37 cellular contexts compared by ENCODE assay signal in the genomic region with DNA sequence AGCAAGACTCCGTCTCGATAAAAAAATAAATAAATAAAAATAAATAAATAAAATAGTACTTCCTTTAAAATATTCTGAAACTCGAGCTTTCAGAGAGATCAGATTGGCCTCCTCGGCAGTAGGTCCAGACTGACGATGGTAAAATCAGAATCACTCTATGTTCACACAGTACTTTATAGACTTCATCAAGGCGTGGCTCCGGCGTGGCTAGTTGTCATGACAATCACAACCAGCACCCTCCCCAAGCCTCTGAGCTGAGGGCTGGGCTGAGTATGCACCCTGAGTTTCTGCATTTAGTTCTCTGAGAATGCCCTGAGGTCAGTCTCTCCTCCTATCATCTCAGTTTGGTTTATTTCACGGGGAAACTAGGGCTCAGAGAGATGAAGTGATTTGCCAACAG. TPM values are rescaled to one million over a fixed set of nuclear protein-coding genes. Genes with fewer than 3 reads are reported as not detected.
"Had no signal": no experiment of that assay in that cellular context is flagged by ENCODE, and none has a peak within 500 bp of the region (broad histone marks: within the 10 kb centered on the region; RNA-seq: fewer than 3 reads in every experiment).

No MANE protein-coding gene starts in this region.

- H3K27ac Mint-ChIP-seq: activated B cell treated with CpG ODN at 0.5 μM for 24 hours; activated CD4-positive, alpha-beta memory T cell treated with anti-CD3 and anti-CD28 coated beads for 36 hours; activated naive CD4-positive, alpha-beta T cell treated with anti-CD3 and anti-CD28 coated beads, Interleukin-2, amount 10 ng/mL, durations not matched to agents 7 days and 5 days; activated naive CD8-positive, alpha-beta T cell; activated naive CD8-positive, alpha-beta T cell treated with anti-CD3 and anti-CD28 coated beads, Interleukin-2, amount 50 U/mL, for 24 hours; activated T-helper 1 cell treated with anti-CD3 and anti-CD28 coated beads, Interleukin-12 subunit alpha, Interleukin-12 subunit beta, Interleukin-2, Interleukin-4 antibody, amounts not matched to agents 30 ng/mL and 10 ng/mL and 1 ng/mL, durations not matched to agents 14 hours and 24 hours and 36 hours; brain; IgD-negative memory B cell had no signal

- H3K27ac ChIP-seq: PC-9, VCaP had no signal

- H3K4me3 ChIP-seq: PC-9 had no signal

- H2AFZ ChIP-seq: PC-9 had no signal

- ATAC-seq: activated naive CD8-positive, alpha-beta T cell treated with anti-CD3 and anti-CD28 coated beads, Interleukin-2, amount 50 U/mL, for 24 hours; activated T-cell treated with anti-CD3 and anti-CD28 coated beads, Interleukin-2, amount 50 U/mL, for 4 hours had no signal

- H3K27me3 Mint-ChIP-seq: activated naive CD8-positive, alpha-beta T cell; activated naive CD8-positive, alpha-beta T cell treated with anti-CD3 and anti-CD28 coated beads, Interleukin-2, amount 50 U/mL, for 24 hours; brain had no signal

- H3K4me1 Mint-ChIP-seq: activated B cell treated with CpG ODN at 0.5 μM for 24 hours; activated naive CD4-positive, alpha-beta T cell treated with anti-CD3 and anti-CD28 coated beads, Interleukin-2, amount 10 ng/mL, durations not matched to agents 7 days and 5 days; activated naive CD8-positive, alpha-beta T cell treated with anti-CD3 and anti-CD28 coated beads, Interleukin-2, amount 50 U/mL, for 24 hours; IgD-negative memory B cell had no signal

- H3K36me3 Mint-ChIP-seq: activated CD4-positive, alpha-beta memory T cell treated with anti-CD3 and anti-CD28 coated beads for 36 hours; activated naive CD4-positive, alpha-beta T cell treated with anti-CD3 and anti-CD28 coated beads, Interleukin-2, amount 10 ng/mL, durations not matched to agents 7 days and 5 days; IgD-negative memory B cell had no signal

- H3K4me3 Mint-ChIP-seq: activated B cell treated with CpG ODN at 0.5 μM for 24 hours; activated CD4-positive, alpha-beta memory T cell treated with anti-CD3 and anti-CD28 coated beads for 36 hours; activated naive CD4-positive, alpha-beta T cell treated with anti-CD3 and anti-CD28 coated beads, Interleukin-2, amount 10 ng/mL, durations not matched to agents 7 days and 5 days; activated naive CD8-positive, alpha-beta T cell; activated naive CD8-positive, alpha-beta T cell treated with anti-CD3 and anti-CD28 coated beads, Interleukin-2, amount 50 U/mL, for 24 hours; activated T-cell treated with anti-CD3 and anti-CD28 coated beads, Interleukin-2, amount 50 U/mL, for 4 hours; activated T-helper 1 cell treated with anti-CD3 and anti-CD28 coated beads, Interleukin-12 subunit alpha, Interleukin-12 subunit beta, Interleukin-2, Interleukin-4 antibody, amounts not matched to agents 30 ng/mL and 10 ng/mL and 1 ng/mL, durations not matched to agents 14 hours and 24 hours and 36 hours; brain; IgD-negative memory B cell had no signal

- H3K4me2 ChIP-seq: PC-9 had no signal

- DNase-seq: activated B cell treated with CpG ODN at 0.5 μM for 24 hours; activated CD4-positive, alpha-beta memory T cell treated with anti-CD3 and anti-CD28 coated beads for 36 hours; activated CD4-positive, alpha-beta T cell treated with anti-CD3 and anti-CD28 coated beads for 4 hours; activated CD4-positive, alpha-beta T cell treated with anti-CD3 and anti-CD28 coated beads, Interleukin-2, amount 50 U/mL, for 1 hour; activated CD4-positive, CD25-positive, alpha-beta regulatory T cell treated with anti-CD3 and anti-CD28 coated beads, Interleukin-2, amount 50 U/mL, for 72 hours; activated CD8-positive, alpha-beta memory T cell treated with anti-CD3 and anti-CD28 coated beads, Interleukin-2, amount 50 U/mL, for 4 hours; activated naive CD4-positive, alpha-beta T cell treated with anti-CD3 and anti-CD28 coated beads, Interleukin-2, amount 10 ng/mL, durations not matched to agents 7 days and 5 days; activated naive CD8-positive, alpha-beta T cell treated with anti-CD3 and anti-CD28 coated beads, Interleukin-2, amount 50 U/mL, for 24 hours; activated T-cell treated with anti-CD3 and anti-CD28 coated beads for 4 hours; activated T-cell treated with anti-CD3 and anti-CD28 coated beads, Interleukin-2, amount 50 U/mL, for 4 hours; anterior cingulate cortex; Kasumi-1; KG1; MM.1S; NCI-H1092 treated with DMSO at 0.1 percent for 48 hours; NCI-H1417; NCI-H146; NCI-H187; NCI-H2081; NCI-H2171 treated with DMSO at 0.1 percent for 48 hours; NCI-H2227 treated with DMSO at 0.1 percent for 48 hours; NCI-H446; NCI-H510A treated with DMSO at 0.1 percent for 48 hours; NCI-H526 treated with DMSO at 0.1 percent for 48 hours; NK-92 treated with Interleukin-12 subunit alpha and Interleukin-12 subunit beta, amount 100 ng/mL, for 24 hours; PC-9; Right ventricle myocardium superior; SW 1271; T-helper 1 cell; T-helper 2 cell; T-helper 9 cell had no signal

RNA-seq across cellular contexts. Expression of gene BARHL1, which starts 43.3 kb away (rescaled TPM):
- total RNA-seq: activated B cell treated with CpG ODN at 0.5 μM for 24 hours; activated CD4-positive, alpha-beta memory T cell treated with anti-CD3 and anti-CD28 coated beads for 36 hours; activated T-cell treated with anti-CD3 and anti-CD28 coated beads, Interleukin-2, amount 50 U/mL, for 4 hours; activated T-helper 1 cell treated with anti-CD3 and anti-CD28 coated beads, Interleukin-12 subunit alpha, Interleukin-12 subunit beta, Interleukin-2, Interleukin-4 antibody, amounts not matched to agents 30 ng/mL and 10 ng/mL and 1 ng/mL, durations not matched to agents 14 hours and 24 hours and 36 hours; bronchial epithelial cell; PC-9; Right ventricle myocardium superior had no signal
- polyA plus RNA-seq: IgD-negative memory B cell had no signal
